8 cellular contexts compared by ENCODE assay signal in the genomic region with DNA sequence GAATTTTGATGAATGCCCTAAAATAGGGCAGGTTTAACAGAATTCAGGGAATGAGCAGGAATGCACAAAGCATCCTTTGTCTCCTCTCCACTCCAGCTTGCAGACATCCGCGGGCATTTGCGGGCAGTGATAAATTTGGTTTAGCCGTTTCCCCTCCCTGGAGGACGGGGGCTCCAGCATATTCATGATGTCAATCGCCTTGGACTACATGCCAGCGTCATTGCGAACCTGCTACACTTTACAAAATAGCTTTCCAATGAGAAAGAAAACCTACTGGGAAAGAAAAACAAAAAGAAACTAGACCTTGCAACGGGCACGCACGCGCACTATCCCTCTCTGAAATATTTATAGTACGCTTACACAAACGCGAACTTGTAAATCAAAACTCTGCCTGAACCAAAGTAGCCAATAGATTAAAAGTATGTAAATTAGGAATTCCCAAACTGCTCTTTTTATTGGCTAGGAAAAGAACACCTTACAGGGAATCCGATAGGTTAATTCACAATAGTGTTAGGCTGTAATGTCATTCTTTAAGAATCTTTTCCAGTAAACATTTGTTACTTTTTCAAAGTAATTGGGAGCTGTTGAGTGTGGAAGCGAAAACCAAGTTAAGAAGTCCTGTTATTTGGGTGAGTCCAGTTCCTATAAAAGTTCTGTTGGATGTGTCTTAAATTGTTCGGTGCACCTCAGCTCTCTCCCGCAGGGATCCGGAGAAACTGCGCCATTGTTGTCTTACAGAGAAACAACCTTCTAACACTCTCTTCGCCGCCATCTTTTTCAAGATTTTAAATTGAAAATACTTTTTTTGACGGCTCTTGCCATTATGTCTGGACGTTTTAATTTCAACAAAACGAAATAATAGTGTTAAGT.
DNase-seq lines count a peak whose midpoint lies in the region; ATAC-seq and TF ChIP-seq lines count a peak whose summit lies in the region.

No MANE protein-coding gene starts in this region.

- H3K27me3 Mint-ChIP-seq in activated T-cell treated with anti-CD3 and anti-CD28 coated beads, Interleukin-2, amount 50 U/mL, for 72 hours (ENCODE audit: low read depth), result no peaks in the 10 kb centered on the region
- no peaks in the 10 kb centered on the region for H3K27me3 Mint-ChIP-seq in natural killer cell (ENCODE audit: low read depth in 2 of 2)

- TF ChIP-seq CTCF in BE2C (IDR thresholded peaks at IDR 0.05; ENCODE audit: low read depth, low read length) (no peak), natural killer cell (IDR thresholded peaks at IDR 0.05) (no peak), vagina (IDR thresholded peaks at IDR 0.05) (no peak)

- H3K4me1 Mint-ChIP-seq in activated T-cell treated with anti-CD3 and anti-CD28 coated beads, Interleukin-2, amount 50 U/mL, for 72 hours (ENCODE audit: low read depth), result peaks cover 24% of the 10 kb centered on the region
- H3K4me1 Mint-ChIP-seq in natural killer cell, result no peaks in the 10 kb centered on the region

- no peaks in the 10 kb centered on the region for H3K9me3 Mint-ChIP-seq in activated T-cell treated with anti-CD3 and anti-CD28 coated beads, Interleukin-2, amount 50 U/mL, for 72 hours
- H3K9me3 Mint-ChIP-seq in natural killer cell, result no peaks in the 10 kb centered on the region

- H3K27ac ChIP-seq in vagina, result peak overlapping the region; percentile 68

- intact Hi-C loops in natural killer cell (cut with micrococcal nuclease) (loop anchor here (1.0 kb wide), 1 partner anchor 9 kb away; no protein-coding TSS in a partner anchor), vagina (cut with DNase I) (no loop called here)

- H3K4me3 ChIP-seq in BE2C (ENCODE audit: low read depth, low read length) (peak overlapping the region; percentile 78), vagina (peak overlapping the region; percentile 48 to 49)

- DNase-seq in BE2C, result peak; percentile 64
- peak; percentile 99 for DNase-seq in NCI-H748 treated with DMSO at 0.1 percent for 48 hours (lab: John Stamatoyannopoulos, UW)
- DNase-seq in activated T-cell treated with anti-CD3 and anti-CD28 coated beads, Interleukin-2, amount 50 U/mL, for 72 hours, result peak; percentile 52 to 56
- peak; percentile 97 for DNase-seq in fibroblast of peridontal ligament (ENCODE audit: extremely low read depth)
- DNase-seq in natural killer cell, result no peak
- no peak for DNase-seq in vagina (ENCODE audit: extremely low spot score in 2 of 2)

- H3K27ac Mint-ChIP-seq in activated T-cell treated with anti-CD3 and anti-CD28 coated beads, Interleukin-2, amount 50 U/mL, for 72 hours, result no peak overlapping the region
- H3K27ac Mint-ChIP-seq in natural killer cell, result no peak overlapping the region

- H3K36me3 Mint-ChIP-seq in activated T-cell treated with anti-CD3 and anti-CD28 coated beads, Interleukin-2, amount 50 U/mL, for 72 hours (ENCODE audit: insufficient read depth in 2 of 2), result peaks cover 0 to 2% of the 10 kb centered on the region in 2 donors
- H3K36me3 Mint-ChIP-seq in natural killer cell, result no peaks in the 10 kb centered on the region

- ATAC-seq in GM19025 (IDR thresholded peaks at IDR 0.05; ENCODE audit: low read depth, unreplicated experiment) (peak; percentile 41), HG03378 (IDR thresholded peaks at IDR 0.05; ENCODE audit: unreplicated experiment) (peak; percentile 77), natural killer cell (peak; percentile 84 to 86 (median 85))
- ATAC-seq in activated T-cell treated with anti-CD3 and anti-CD28 coated beads, Interleukin-2, amount 50 U/mL, for 72 hours (replicated peaks in 1 of 2), result peak; percentile 80 to 83

- H3K9me3 ChIP-seq in BE2C, result 0 out of 2 replicates have a peak, but pooled peaks cover 3% of the 10 kb centered on the region
- no peaks in the 10 kb centered on the region for H3K9me3 ChIP-seq in vagina

- no peak overlapping the region for H3K4me3 Mint-ChIP-seq in activated T-cell treated with anti-CD3 and anti-CD28 coated beads, Interleukin-2, amount 50 U/mL, for 72 hours
- H3K4me3 Mint-ChIP-seq in natural killer cell, result no peak overlapping the region

- H3K36me3 ChIP-seq in BE2C (peaks cover 13% of the 10 kb centered on the region), vagina (no peaks in the 10 kb centered on the region)

- H3K4me1 ChIP-seq in BE2C, result peaks cover 4% of the 10 kb centered on the region; the same call in 1 of the 2 replicates
- H3K4me1 ChIP-seq in vagina, result no peaks in the 10 kb centered on the region

- TF ChIP-seq POLR2A in vagina (IDR thresholded peaks at IDR 0.05), result no peak

- H3K27me3 ChIP-seq in BE2C (no peaks in the 10 kb centered on the region), vagina (no peaks in the 10 kb centered on the region)

Comparison
In these comparisons a context has a peak if more than half of its experiments do, and no peak if none do; other contexts are left out.
1. DNase-seq: peak in BE2C (single experiment), NCI-H748 treated with DMSO at 0.1 percent for 48 hours (single experiment), activated T-cell treated with anti-CD3 and anti-CD28 coated beads, Interleukin-2, amount 50 U/mL, for 72 hours (2 of 2) and fibroblast of peridontal ligament (single experiment); none in natural killer cell (single experiment) and vagina (0 of 2).
2. Peak in every context shown above with its lines, with median percentiles within 50 percentile points of each other: ATAC-seq.